Comparison of ENCODE assay signal across 8 cellular contexts in genomic region chr4:6658204-6658585, GRCh38. TPM values are rescaled to one million over a fixed set of nuclear protein-coding genes. Genes with fewer than 3 reads are reported as not detected.
DNase-seq lines count a peak whose midpoint lies in the region; ATAC-seq, FAIRE-seq and TF ChIP-seq lines count a peak whose summit lies in the region.

No MANE protein-coding gene starts in this region.

- H3K27ac Mint-ChIP-seq in activated naive CD8-positive, alpha-beta T cell treated with anti-CD3 and anti-CD28 coated beads, Interleukin-2, amount 10 ng/mL, durations not matched to agents 7 days and 5 days, result no peak overlapping the region

- H2AFZ ChIP-seq in smooth muscle cell (ENCODE audit: low read depth), result peak overlapping the region; percentile 63

- H3K36me3 ChIP-seq in smooth muscle cell (ENCODE audit: low read depth), result no peaks in the 10 kb centered on the region

- H3K79me2 ChIP-seq in smooth muscle cell (ENCODE audit: low read depth), result no peaks in the 10 kb centered on the region

- ATAC-seq in activated naive CD8-positive, alpha-beta T cell treated with anti-CD3 and anti-CD28 coated beads, Interleukin-2, amount 10 ng/mL, durations not matched to agents 7 days and 5 days (ENCODE audit: low read depth), result no peak
- ATAC-seq in right cardiac atrium, result peak; percentile 11 to 45

- no peak overlapping the region for H3K4me3 ChIP-seq in right cardiac atrium (ENCODE audit: low read length)
- H3K4me3 ChIP-seq in smooth muscle cell, result no peak overlapping the region

- no peaks in the 10 kb centered on the region for H3F3A ChIP-seq in smooth muscle cell (ENCODE audit: low read depth)

- no peak overlapping the region for H3K9ac ChIP-seq in smooth muscle cell (ENCODE audit: low read depth)

- H3K36me3 Mint-ChIP-seq in activated naive CD8-positive, alpha-beta T cell treated with anti-CD3 and anti-CD28 coated beads, Interleukin-2, amount 10 ng/mL, durations not matched to agents 7 days and 5 days, result no peaks in the 10 kb centered on the region

- H3K27me3 ChIP-seq in right cardiac atrium (ENCODE audit: control insufficient read depth, insufficient read depth) (no peaks in the 10 kb centered on the region), smooth muscle cell (ENCODE audit: low read depth) (no peaks in the 10 kb centered on the region)

- POLR2A ChIA-PET in activated naive CD8-positive, alpha-beta T cell treated with anti-CD3 and anti-CD28 coated beads, Interleukin-2, amount 10 ng/mL, durations not matched to agents 7 days and 5 days (lab: Charles Lee), result interaction anchor here (0.7 to 2.1 kb wide), 3 partner anchors 13 to 22 kb away, joined by 3 to 19 read pairs (median 3); partner anchors contain the start of gene MRFAP1

- peaks cover 6% of the 10 kb centered on the region for H3K4me1 Mint-ChIP-seq in activated naive CD8-positive, alpha-beta T cell treated with anti-CD3 and anti-CD28 coated beads, Interleukin-2, amount 10 ng/mL, durations not matched to agents 7 days and 5 days

- WGBS in right cardiac atrium, result 80% methylated on average over 7 of the region's 7 CpGs
- WGBS in smooth muscle cell (ENCODE audit: low lambda C conversion rate), result 97% methylated on average over 7 of the region's 7 CpGs

- in situ Hi-C loops in G401 (cut with HindIII; ENCODE audit: low sequenced_read_pairs) (loop anchor here (25.0 kb wide), 1 partner anchor 96 kb away; no protein-coding TSS in a partner anchor), KBM-7 (cut with MboI; ENCODE audit: low pct_unique_long_range_greater_than_20kb, low sequenced_read_pairs) (no loop called here)

- H3K27me3 Mint-ChIP-seq in activated naive CD8-positive, alpha-beta T cell treated with anti-CD3 and anti-CD28 coated beads, Interleukin-2, amount 10 ng/mL, durations not matched to agents 7 days and 5 days, result peaks cover 38% of the 10 kb centered on the region

- no peak for TF ChIP-seq CTCF in smooth muscle cell (IDR thresholded peaks at IDR 0.05; ENCODE audit: borderline replicate concordance, insufficient read depth, poor library complexity, severe bottlenecking)

- no peaks in the 10 kb centered on the region for H3K9me3 ChIP-seq in right cardiac atrium (ENCODE audit: control insufficient read depth, low read length)
- H3K9me3 ChIP-seq in smooth muscle cell (replicated peaks; ENCODE audit: low read depth), result no peaks in the 10 kb centered on the region

- H3K4me3 Mint-ChIP-seq in activated naive CD8-positive, alpha-beta T cell treated with anti-CD3 and anti-CD28 coated beads, Interleukin-2, amount 10 ng/mL, durations not matched to agents 7 days and 5 days, result peak overlapping the region; percentile 68

- DNase-seq in G401 (ENCODE audit: low spot score) (peak; percentile 35), right cardiac atrium (no peak), smooth muscle cell (lab: John Stamatoyannopoulos, UW; ENCODE audit: unreplicated experiment) (no peak), GM12892 (ENCODE audit: insufficient read length) (no peak), GOT3 (lab: John Stamatoyannopoulos, UW) (no peak), KBM-7 (no peak)
- DNase-seq in activated naive CD8-positive, alpha-beta T cell treated with anti-CD3 and anti-CD28 coated beads, Interleukin-2, amount 10 ng/mL, durations not matched to agents 7 days and 5 days, result no peak
- no peak for DNase-seq in stimulated activated naive CD4-positive, alpha-beta T cell (lab: John Stamatoyannopoulos, UW)

- no peak for FAIRE-seq in GM12892 (lab: Jason Lieb, UNC)

- peak overlapping the region; percentile 83 for H3K4me2 ChIP-seq in smooth muscle cell

- H3K4me1 ChIP-seq in right cardiac atrium (ENCODE audit: control insufficient read depth, insufficient read depth, low read length) (no peaks in the 10 kb centered on the region), smooth muscle cell (ENCODE audit: low read depth) (no peaks in the 10 kb centered on the region)

- intact Hi-C loops in right cardiac atrium (cut with DNase I), result no loop called here

- no peaks in the 10 kb centered on the region for H4K20me1 ChIP-seq in smooth muscle cell (ENCODE audit: low read depth)

- no peak overlapping the region for H3K27ac ChIP-seq in right cardiac atrium (ENCODE audit: low read length)
- no peak overlapping the region for H3K27ac ChIP-seq in smooth muscle cell (ENCODE audit: low read depth)

- H3K9me3 Mint-ChIP-seq in activated naive CD8-positive, alpha-beta T cell treated with anti-CD3 and anti-CD28 coated beads, Interleukin-2, amount 10 ng/mL, durations not matched to agents 7 days and 5 days, result no peaks in the 10 kb centered on the region

- TF ChIP-seq POLR2A in GM12892 (IDR thresholded peaks at IDR 0.05; ENCODE audit: low read depth, low read length), result no peak

RNA-seq across cellular contexts. Expression of gene MRFAP1, which starts 17.7 kb away (rescaled TPM):
- 291 and 303 TPM in 2 replicates for total RNA-seq in G401 (2014; rRNA removed; shearing (Covaris generic))
- 100 to 1,000 TPM; 123 to 128 TPM for total RNA-seq in activated naive CD8-positive, alpha-beta T cell treated with anti-CD3 and anti-CD28 coated beads, Interleukin-2, amount 10 ng/mL, durations not matched to agents 7 days and 5 days
- total RNA-seq in right cardiac atrium (100 to 1,000 TPM; 250 to 276 (median 263) TPM), smooth muscle cell (165 TPM in 2 replicates)
- polyA plus RNA-seq in right cardiac atrium (335 TPM), smooth muscle cell (206 and 231 TPM in 2 replicates)
- polyA plus RNA-seq in GM12892 (2012; ENCODE audit: missing spikeins), result 70.4 TPM

RNA-seq across cellular contexts. Expression of gene S100P, which starts 35.5 kb away (rescaled TPM):
- not detected in 2 replicates for total RNA-seq in G401 (2014; rRNA removed; shearing (Covaris generic))
- 1 to 10 TPM in 1 of 2 experiments, not detected in 1; 1.5 TPM for total RNA-seq in activated naive CD8-positive, alpha-beta T cell treated with anti-CD3 and anti-CD28 coated beads, Interleukin-2, amount 10 ng/mL, durations not matched to agents 7 days and 5 days
- total RNA-seq in right cardiac atrium (1 to 10 TPM in 1 of 4 donors, not detected in 3; 1.5 TPM), smooth muscle cell (1.3 and 4.0 TPM in 2 replicates)
- polyA plus RNA-seq in right cardiac atrium (0.16 TPM), smooth muscle cell (6.6 and 27.3 TPM in 2 replicates)
- polyA plus RNA-seq in GM12892 (2012; ENCODE audit: missing spikeins), result not detected

RNA-seq across cellular contexts. Expression of gene MRFAP1L1, which starts 51.5 kb away (rescaled TPM):
- 1.7 and 2.1 TPM in 2 replicates for total RNA-seq in G401 (2014; rRNA removed; shearing (Covaris generic))
- 10 to 100 TPM; 74.6 to 80.0 TPM for total RNA-seq in activated naive CD8-positive, alpha-beta T cell treated with anti-CD3 and anti-CD28 coated beads, Interleukin-2, amount 10 ng/mL, durations not matched to agents 7 days and 5 days
- total RNA-seq in right cardiac atrium (10 to 100 TPM; 51.9 to 58.6 (median 54.1) TPM), smooth muscle cell (67.1 and 70.2 TPM in 2 replicates)
- polyA plus RNA-seq in right cardiac atrium (73.4 TPM), smooth muscle cell (46.2 and 48.9 TPM in 2 replicates)
- polyA plus RNA-seq in GM12892 (2012; ENCODE audit: missing spikeins), result 46.8 TPM

RNA-seq across cellular contexts. Expression of gene BLOC1S4, which starts 57.8 kb away (rescaled TPM):
- 31.7 and 38.6 TPM in 2 replicates for total RNA-seq in G401 (2014; rRNA removed; shearing (Covaris generic))
- total RNA-seq in activated naive CD8-positive, alpha-beta T cell treated with anti-CD3 and anti-CD28 coated beads, Interleukin-2, amount 10 ng/mL, durations not matched to agents 7 days and 5 days, result 10 to 100 TPM; 23.9 to 24.3 TPM
- total RNA-seq in right cardiac atrium, result 1 to 10 TPM; 7.5 to 9.1 (median 8.4) TPM
- 7.0 TPM for polyA plus RNA-seq in right cardiac atrium
- total RNA-seq in smooth muscle cell, result 20.6 and 21.8 TPM in 2 replicates
- 39.8 and 41.8 TPM in 2 replicates for polyA plus RNA-seq in smooth muscle cell
- 8.6 TPM for polyA plus RNA-seq in GM12892 (2012; ENCODE audit: missing spikeins)

Comparison
In these comparisons a context has a peak if more than half of its experiments do, and no peak if none do; other contexts are left out.
1. RNA of gene MRFAP1L1, which starts 51.5 kb away (total RNA-seq): 74.6 to 80.0 TPM in activated naive CD8-positive, alpha-beta T cell treated with anti-CD3 and anti-CD28 coated beads, Interleukin-2, amount 10 ng/mL, durations not matched to agents 7 days and 5 days, 67.1 to 70.2 TPM in smooth muscle cell and 51.9 to 58.6 TPM in right cardiac atrium; 1.7 to 2.1 TPM in G401; every median in the first group is over 10 times any median in the second.